Comparison of ENCODE assay signal across 19 cellular contexts in genomic region chr6:159609813-159610212, GRCh38.
"Had no signal": no experiment of that assay in that cellular context is flagged by ENCODE, and none has a peak within 500 bp of the region (broad histone marks: within the 10 kb centered on the region; RNA-seq: fewer than 3 reads in every experiment).

No MANE protein-coding gene starts in this region.

- DNase-seq: activated CD4-positive, alpha-beta memory T cell treated with anti-CD3 and anti-CD28 coated beads, Interleukin-2, amount 10 ng/mL, durations not matched to agents 7 days and 5 days; activated CD4-positive, alpha-beta T cell treated with anti-CD3 and anti-CD28 coated beads for 48 hours; activated CD4-positive, CD25-positive, alpha-beta regulatory T cell; activated CD8-positive, alpha-beta memory T cell treated with anti-CD3 and anti-CD28 coated beads, Interleukin-2, amount 10 ng/mL, durations not matched to agents 7 days and 5 days; activated naive CD4-positive, alpha-beta T cell; activated naive CD8-positive, alpha-beta T cell treated with anti-CD3 and anti-CD28 coated beads for 36 hours; amygdala; effector memory CD8-positive, alpha-beta T cell; immature natural killer cell; kidney glomerular epithelial cell; mesendoderm; natural killer cell; pancreas; spleen; stimulated activated CD4-positive, alpha-beta T cell treated with anti-CD3 and anti-CD28 coated beads, Interleukin-4, amount 100 ng/mL, for 4 hours; upper lobe of right lung had no signal

- H3K4me3 ChIP-seq: cardiac muscle cell, gastroesophageal sphincter, pancreas, spleen, thoracic aorta, upper lobe of right lung had no signal
